9 cellular contexts compared by ENCODE assay signal in the genomic region with DNA sequence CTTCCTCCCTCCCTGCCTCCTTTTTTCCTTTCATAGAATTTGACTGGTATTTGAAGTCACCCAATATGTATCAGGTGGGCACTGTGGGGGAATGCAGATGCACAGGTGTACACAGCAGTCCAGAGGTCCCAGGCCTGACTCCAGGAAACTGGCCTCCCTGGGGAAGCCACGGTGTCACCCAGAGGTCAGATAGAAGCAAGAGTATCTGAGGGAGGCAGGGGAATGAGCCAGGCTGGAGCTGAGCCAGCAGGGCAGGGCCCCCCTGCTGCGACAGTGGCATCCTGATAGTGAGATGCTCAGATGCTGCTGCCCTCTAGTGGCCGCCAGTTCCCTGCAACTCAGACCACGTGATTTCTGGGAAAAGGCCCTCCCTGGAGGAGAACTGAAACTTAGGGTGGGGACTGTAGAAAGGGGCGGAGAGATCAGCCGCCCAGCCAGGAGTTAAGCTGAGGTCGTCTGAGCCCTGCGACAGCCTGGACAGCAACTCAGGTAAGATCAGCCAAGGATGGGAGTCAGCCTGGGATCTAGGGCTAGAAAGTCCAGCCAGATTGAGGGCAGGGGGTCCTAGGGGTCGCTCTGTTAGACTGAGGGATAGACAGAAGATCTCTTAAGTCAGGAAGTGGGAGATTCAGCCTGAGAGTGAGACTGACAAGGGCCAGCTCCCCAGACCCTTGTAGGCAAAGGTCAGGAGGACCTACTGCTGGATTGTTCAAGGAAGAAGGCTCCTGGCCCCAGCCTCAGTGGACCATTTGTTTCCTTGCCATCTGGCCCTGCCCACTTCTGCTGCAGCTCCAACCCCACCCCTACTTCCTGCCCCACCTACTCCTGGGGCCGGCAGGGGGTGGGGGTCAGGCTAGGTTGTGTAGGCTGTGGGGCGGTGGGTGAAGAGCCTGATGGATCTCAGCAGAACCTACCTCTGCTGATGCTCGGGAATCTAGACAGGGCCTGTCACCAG. TPM values are rescaled to one million over a fixed set of nuclear protein-coding genes. Genes with fewer than 3 reads are reported as not detected.
A peak's percentile ranks its signal among the peaks of the same experiment; 100 is the strongest.
DNase-seq lines count a peak whose midpoint lies in the region; ATAC-seq, FAIRE-seq and TF ChIP-seq lines count a peak whose summit lies in the region.
"Had no signal": no experiment of that assay in that cellular context is flagged by ENCODE, and none has a peak within 500 bp of the region (broad histone marks: within the 10 kb centered on the region; RNA-seq: fewer than 3 reads in every experiment).

Gene IRF9, plus strand, starts transcription at position 416 of the 955 bp plus-strand sequence. CDS start 880 bp downstream, outside the sequence.

- WGBS in small intestine, 3 donors = 0 to 1% (median 0%) methylated on average over 12 of the region's 12 CpGs

- intact Hi-C loops in breast epithelium (cut with DNase I; ENCODE audit: low total_unique reads) = no loop called here

- H3K4me3 ChIP-seq in breast epithelium = peak within 1 kb of the TSS; percentile 62 to 92 (median 71)
- H3K4me3 ChIP-seq in iPS-20b (ENCODE audit: low read length) = peak within 1 kb of the TSS; percentile 71
- peak within 1 kb of the TSS; percentile 67 to 74 for H3K4me3 ChIP-seq in small intestine (ENCODE audit: low read depth in 1 of 2, low read length in 2 of 2)

- TF ChIP-seq CTCF in VCaP (conservative IDR thresholded peaks at IDR 0.05) (peak; percentile 94), breast epithelium (IDR thresholded peaks at IDR 0.05) (peak; percentile 96 to 98 (median 98))

- H3K27me3 ChIP-seq in breast epithelium (no peaks in the 10 kb centered on the region), iPS-20b (ENCODE audit: insufficient read depth, low read length) (no peaks in the 10 kb centered on the region), small intestine (ENCODE audit: control insufficient read depth in 2 of 2, insufficient read depth in 2 of 2, low read length in 2 of 2) (no peaks in the 10 kb centered on the region)

- H3K4me1 ChIP-seq in breast epithelium = peaks cover 0 to 5% of the 10 kb centered on the region in 2 donors
- H3K4me1 ChIP-seq in iPS-20b (ENCODE audit: insufficient read depth, low read length) = peaks cover 7% of the 10 kb centered on the region; the same call in 1 of the 2 replicates
- H3K4me1 ChIP-seq in small intestine (ENCODE audit: control insufficient read depth in 2 of 2, insufficient read depth in 1 of 2, low read depth in 1 of 2, low read length in 1 of 2) = peaks cover 0 to 6% of the 10 kb centered on the region in 2 donors

- DNase-seq in AG08396 (ENCODE audit: low spot score) = peak; percentile 96
- DNase-seq in NCI-H2196 treated with DMSO at 0.1 percent for 48 hours (lab: John Stamatoyannopoulos, UW; ENCODE audit: unreplicated experiment) = peak; percentile 92
- DNase-seq in breast epithelium (ENCODE audit: low spot score in 2 of 2) = peak; percentile 93
- DNase-seq in small intestine = peak; percentile 96

- H3K27ac ChIP-seq in VCaP (peak within 1 kb of the TSS; percentile 62), breast epithelium (peak within 1 kb of the TSS; percentile 92 to 98), iPS-20b (ENCODE audit: low read length) (peak within 1 kb of the TSS; percentile 52), small intestine (ENCODE audit: low read depth in 1 of 2, low read length in 1 of 2) (peak within 1 kb of the TSS; percentile 87 to 99)

- ATAC-seq in GM18873 (IDR thresholded peaks at IDR 0.05; ENCODE audit: low FRiP score, unreplicated experiment) (peak; percentile 66), HG03139 (IDR thresholded peaks at IDR 0.05; ENCODE audit: unreplicated experiment) (peak; percentile 68)

- peak; percentile 52 for TF ChIP-seq POLR2A in breast epithelium (IDR thresholded peaks at IDR 0.05)

- H3K36me3 ChIP-seq in breast epithelium = peaks cover 5% of the 10 kb centered on the region
- peaks cover 70% of the 10 kb centered on the region for H3K36me3 ChIP-seq in iPS-20b (ENCODE audit: insufficient read depth, low read depth, low read length)
- peaks cover 18 to 33% of the 10 kb centered on the region in 2 donors for H3K36me3 ChIP-seq in small intestine (ENCODE audit: control insufficient read depth in 2 of 2, insufficient read depth in 2 of 2, low read length in 2 of 2)

- FAIRE-seq in small intestine (lab: Jason Lieb, UNC) = no peak
- FAIRE-seq: islet of Langerhans had no signal

- no peaks in the 10 kb centered on the region for H3K9me3 ChIP-seq in breast epithelium
- H3K9me3 ChIP-seq in iPS-20b (ENCODE audit: insufficient read depth, low read depth, low read length) = no peaks in the 10 kb centered on the region
- no peaks in the 10 kb centered on the region for H3K9me3 ChIP-seq in small intestine (ENCODE audit: control insufficient read depth, low read depth)

- peak within 1 kb of the TSS; percentile 67; the same call in 1 of the 2 replicates for H3K9ac ChIP-seq in iPS-20b (ENCODE audit: low read depth, low read length)

RNA-seq across cellular contexts. Expression of gene IRF9, which starts in this region (rescaled TPM):
- total RNA-seq in breast epithelium = 10 to 100 TPM; 44.6 to 76.0 (median 54.7) TPM
- 10 to 100 TPM; 36.9 to 78.4 (median 48.1) TPM for polyA plus RNA-seq in small intestine

Comparison
In these comparisons a context has a peak if more than half of its experiments do, and no peak if none do; other contexts are left out.
1. Peak in every context shown above with its lines: DNase-seq, ATAC-seq, H3K4me3 ChIP-seq and H3K27ac ChIP-seq.